Comparison of ENCODE assay signal across 18 cellular contexts in genomic region chr7:32218741-32219283, GRCh38.
A peak's percentile ranks its signal among the peaks of the same experiment; 100 is the strongest.
DNase-seq lines count a peak whose midpoint lies in the region; ATAC-seq and TF ChIP-seq lines count a peak whose summit lies in the region.
"Had no signal": no experiment of that assay in that cellular context is flagged by ENCODE, and none has a peak within 500 bp of the region (broad histone marks: within the 10 kb centered on the region; RNA-seq: fewer than 3 reads in every experiment).

No MANE protein-coding gene starts in this region.

- CTCF ChIA-PET in mammary epithelial cell (lab: Charles Lee; ENCODE audit: low non-redundant PET) (no interaction called here), MCF 10A (lab: Yijun Ruan, JAX) (interaction anchor here (0.6 to 6.5 kb wide), 6 partner anchors 9 to 1084 kb away, joined by 3 to 56 read pairs (median 5); no protein-coding TSS in a partner anchor)

- H3K4me1 Mint-ChIP-seq in MCF 10A (ENCODE audit: insufficient read depth, unreplicated experiment), result no peaks in the 10 kb centered on the region

- H4K20me1 ChIP-seq in mammary epithelial cell (ENCODE audit: insufficient read depth, low read length) (no peaks in the 10 kb centered on the region), neural cell (ENCODE audit: insufficient read depth) (no peaks in the 10 kb centered on the region)

- no peak overlapping the region for H3K4me3 Mint-ChIP-seq in MCF 10A (ENCODE audit: unreplicated experiment)
- H3K4me3 Mint-ChIP-seq: HFFc6 had no signal

- H3K36me3 ChIP-seq in mammary epithelial cell (ENCODE audit: insufficient read depth, low read length), result no peaks in the 10 kb centered on the region
- H3K36me3 ChIP-seq in neural cell (ENCODE audit: insufficient read depth, low read length), result no peaks in the 10 kb centered on the region
- H3K36me3 ChIP-seq: SJSA1 had no signal

- peak; percentile 20 for DNase-seq in mammary epithelial cell
- no peak for DNase-seq in MCF 10A (ENCODE audit: unreplicated experiment)
- peak; percentile 39 for DNase-seq in NCI-H2196 (lab: John Stamatoyannopoulos, UW; ENCODE audit: unreplicated experiment)
- peak; percentile 63 for DNase-seq in NCI-H82 treated with DMSO at 0.1 percent for 48 hours (lab: John Stamatoyannopoulos, UW; ENCODE audit: unreplicated experiment)
- no peak for DNase-seq in RPMI8226
- DNase-seq: Calu3; HFFc6; KBM-7; NCI-H1092; NCI-H187; NCI-H345; NK-92 treated with Interleukin-12 subunit alpha and Interleukin-12 subunit beta, amount 100 ng/mL, for 24 hours; OCI-M1; SW 1271 had no signal

- H3K27me3 ChIP-seq in mammary epithelial cell (ENCODE audit: insufficient read depth, low read length) (no peaks in the 10 kb centered on the region), neural cell (ENCODE audit: insufficient read depth, low read depth, low read length) (no peaks in the 10 kb centered on the region)
- H3K27me3 ChIP-seq: SJSA1 had no signal

- TF ChIP-seq CTCF in mammary epithelial cell (conservative IDR thresholded peaks at IDR 0.05 in 1 of 2, IDR thresholded peaks at IDR 0.05 in 1 of 2; ENCODE audit: extremely low read depth in 1 of 2, insufficient read depth in 1 of 2, low read depth in 1 of 2, low read length in 2 of 2) (no peak), MCF 10A (IDR thresholded peaks at IDR 0.05; ENCODE audit: unreplicated experiment) (no peak), neural cell (IDR thresholded peaks at IDR 0.05; ENCODE audit: poor library complexity, severe bottlenecking) (no peak)

- H3K36me3 Mint-ChIP-seq in MCF 10A (ENCODE audit: insufficient read depth, unreplicated experiment), result no peaks in the 10 kb centered on the region

- no peak overlapping the region for H3K4me2 ChIP-seq in mammary epithelial cell (ENCODE audit: insufficient read depth, low read depth, low read length)
- no peak overlapping the region for H3K4me2 ChIP-seq in neural cell (ENCODE audit: low read length)

- no peaks in the 10 kb centered on the region for H3K9me3 Mint-ChIP-seq in MCF 10A (ENCODE audit: unreplicated experiment)
- H3K9me3 Mint-ChIP-seq: HFFc6 had no signal

- TF ChIP-seq EP300 in neural cell (conservative IDR thresholded peaks at IDR 0.05; ENCODE audit: poor library complexity, severe bottlenecking), result no peak

- H3K9ac ChIP-seq in mammary epithelial cell (ENCODE audit: insufficient read depth, low read length) (no peak overlapping the region), neural cell (ENCODE audit: low read length) (peak overlapping the region; percentile 65)

- no peak for ATAC-seq in esophagus mucosa
- ATAC-seq in HG02678 (IDR thresholded peaks at IDR 0.05; ENCODE audit: unreplicated experiment), result no peak

- H3K4me3 ChIP-seq in mammary epithelial cell (replicated peaks in 1 of 3; ENCODE audit: insufficient read depth in 1 of 3, low read depth in 2 of 3, low read length in 3 of 3) (no peak overlapping the region), neural cell (ENCODE audit: low read length) (no peak overlapping the region)
- H3K4me3 ChIP-seq: SJSA1 had no signal

- H3K79me2 ChIP-seq in mammary epithelial cell (ENCODE audit: insufficient read depth, low read length) (no peaks in the 10 kb centered on the region), neural cell (replicated peaks; ENCODE audit: insufficient read depth, low read length) (no peaks in the 10 kb centered on the region)

- BruUV-seq in mammary epithelial cell (replicated peaks; lab: Mats Ljungman, UMichigan) (no TSS peak), MCF 10A (replicated peaks; lab: Mats Ljungman, UMichigan) (no TSS peak)

- H3K27me3 Mint-ChIP-seq in MCF 10A (ENCODE audit: insufficient read depth, unreplicated experiment), result no peaks in the 10 kb centered on the region

- intact Hi-C loops in mammary epithelial cell (cut with micrococcal nuclease) (no loop called here), MCF 10A (cut with micrococcal nuclease) (no loop called here)

- H2AFZ ChIP-seq in mammary epithelial cell (ENCODE audit: low read depth, low read length) (no peak overlapping the region), neural cell (ENCODE audit: low read depth, low read length) (no peak overlapping the region)

- no peak overlapping the region for H3K27ac Mint-ChIP-seq in MCF 10A (ENCODE audit: low read depth, unreplicated experiment)
- H3K27ac Mint-ChIP-seq: HFFc6 had no signal

- dilution Hi-C loops in mammary epithelial cell (cut with HindIII; ENCODE audit: low sequenced_read_pairs), result no loop called here

- in situ Hi-C loops in mammary epithelial cell (cut with MboI; ENCODE audit: low sequenced_read_pairs in 2 of 2), result no loop called here

- H3F3A ChIP-seq in neural cell (ENCODE audit: insufficient read depth, low read length, poor library complexity, severe bottlenecking), result peaks cover 11% of the 10 kb centered on the region

- no peak for TF ChIP-seq RAD21 in neural cell (conservative IDR thresholded peaks at IDR 0.05)

- H3K9me2 ChIP-seq in neural cell (ENCODE audit: insufficient read depth, low read length), result no peaks in the 10 kb centered on the region

- POLR2A ChIA-PET in MCF 10A (lab: Yijun Ruan, JAX), result no interaction called here

- H3K27ac ChIP-seq in mammary epithelial cell (ENCODE audit: insufficient read depth, low read depth, low read length) (no peak overlapping the region), neural cell (ENCODE audit: low read length) (peak overlapping the region; percentile 98)
- H3K27ac ChIP-seq: SJSA1 had no signal

- no peaks in the 10 kb centered on the region for H3K9me3 ChIP-seq in mammary epithelial cell (replicated peaks; ENCODE audit: insufficient read depth, low read length)
- no peaks in the 10 kb centered on the region for H3K9me3 ChIP-seq in neural cell (ENCODE audit: low read length)
- H3K9me3 ChIP-seq: SJSA1 had no signal

- peaks cover 10% of the 10 kb centered on the region for H3K4me1 ChIP-seq in mammary epithelial cell (ENCODE audit: insufficient read depth, low read length)
- H3K4me1 ChIP-seq: SJSA1 had no signal

- 61% methylated on average over 3 of the region's 3 CpGs for WGBS in mammary epithelial cell (ENCODE audit: low coverage, missing lambda C conversion rate)

TF ChIP-seq in neural cell, 6 proteins besides CTCF, POLR2A, EP300 and RAD21:
- TF ChIP-seq REST (IDR thresholded peaks at IDR 0.05; ENCODE audit: borderline replicate concordance) (no peak), MXI1 (conservative IDR thresholded peaks at IDR 0.05; ENCODE audit: poor library complexity, severe bottlenecking) (no peak), SMC3 (conservative IDR thresholded peaks at IDR 0.05; ENCODE audit: poor library complexity) (no peak), POLR2AphosphoS5 (IDR thresholded peaks at IDR 0.05) (no peak), EZH2 (IDR thresholded peaks at IDR 0.05; ENCODE audit: borderline replicate concordance, insufficient read depth, low read length, poor library complexity, severe bottlenecking) (no peak), TAF1 (IDR thresholded peaks at IDR 0.05; ENCODE audit: low read depth) (no peak)

Comparison
In these comparisons a context has a peak if more than half of its experiments do, and no peak if none do; other contexts are left out.
1. DNase-seq: peak in mammary epithelial cell (single experiment), NCI-H2196 (single experiment) and NCI-H82 treated with DMSO at 0.1 percent for 48 hours (single experiment); none in MCF 10A (single experiment) and RPMI8226 (single experiment).